In genomic region chr6:153401751-153402150, GRCh38 we compare ENCODE assay signal across 21 cellular contexts.
A peak's percentile ranks its signal among the peaks of the same experiment; 100 is the strongest.
DNase-seq lines count a peak whose midpoint lies in the region; ATAC-seq and TF ChIP-seq lines count a peak whose summit lies in the region.
"Had no signal": no experiment of that assay in that cellular context is flagged by ENCODE, and none has a peak within 500 bp of the region (broad histone marks: within the 10 kb centered on the region; RNA-seq: fewer than 3 reads in every experiment).

No MANE protein-coding gene starts in this region.

- no peaks in the 10 kb centered on the region for H3K4me1 ChIP-seq in Panc1 (ENCODE audit: control insufficient read depth, insufficient read depth, low read length)
- H3K4me1 ChIP-seq in mesenchymal stem cell (ENCODE audit: control insufficient read depth, insufficient read depth, low read depth, low read length), result no peaks in the 10 kb centered on the region
- H3K4me1 ChIP-seq: SJCRH30 had no signal

- H3K4me1 Mint-ChIP-seq in Calu3 (ENCODE audit: low read depth, unreplicated experiment), result no peaks in the 10 kb centered on the region
- H3K4me1 Mint-ChIP-seq in T-cell, result no peaks in the 10 kb centered on the region
- H3K4me1 Mint-ChIP-seq in activated T-cell treated with anti-CD3 and anti-CD28 coated beads, Interleukin-2, amount 50 U/mL, for 4 hours (ENCODE audit: low read depth), result no peaks in the 10 kb centered on the region
- H3K4me1 Mint-ChIP-seq: B cell had no signal

- no peak overlapping the region for H2BK15ac ChIP-seq in mesenchymal stem cell (ENCODE audit: low read depth, poor library complexity, severe bottlenecking)

- no peak overlapping the region for H3K18ac ChIP-seq in mesenchymal stem cell (ENCODE audit: low read depth in 1 of 2, low read length in 2 of 2)

- no peak overlapping the region for H4K8ac ChIP-seq in mesenchymal stem cell (ENCODE audit: low read length)

- H3K4me3 Mint-ChIP-seq in Calu3 (ENCODE audit: low read depth, unreplicated experiment) (no peak overlapping the region), T-cell (no peak overlapping the region)
- no peak overlapping the region for H3K4me3 Mint-ChIP-seq in activated T-cell treated with anti-CD3 and anti-CD28 coated beads, Interleukin-2, amount 50 U/mL, for 4 hours
- H3K4me3 Mint-ChIP-seq: B cell; CD8-positive, alpha-beta T cell had no signal

- 0 out of 2 replicates have a peak, but pooled peaks have one; percentile 60 for ATAC-seq in Panc1
- ATAC-seq in GM19351 (IDR thresholded peaks at IDR 0.05; ENCODE audit: unreplicated experiment), result no peak
- no peak for ATAC-seq in T-cell (replicated peaks in 1 of 4)
- ATAC-seq in activated T-cell treated with anti-CD3 and anti-CD28 coated beads, Interleukin-2, amount 50 U/mL, for 4 hours, result no peak
- ATAC-seq: CD8-positive, alpha-beta T cell; GM12878 had no signal

- H2AFZ ChIP-seq in mesenchymal stem cell (ENCODE audit: low read depth, low read length), result no peak overlapping the region

- CTCF ChIA-PET in Calu3 (lab: Charles Lee) (no interaction called here), Panc1 (lab: Charles Lee) (no interaction called here), T-cell (lab: Charles Lee) (no interaction called here)

- H3K36me3 Mint-ChIP-seq in Calu3 (ENCODE audit: insufficient read depth, unreplicated experiment) (no peaks in the 10 kb centered on the region), T-cell (no peaks in the 10 kb centered on the region)
- H3K36me3 Mint-ChIP-seq in activated T-cell treated with anti-CD3 and anti-CD28 coated beads, Interleukin-2, amount 50 U/mL, for 4 hours (ENCODE audit: insufficient read depth), result no peaks in the 10 kb centered on the region
- H3K36me3 Mint-ChIP-seq: CD8-positive, alpha-beta T cell had no signal

- H3K9me3 ChIP-seq in Panc1 (ENCODE audit: control insufficient read depth, insufficient read depth, low read depth, low read length) (no peaks in the 10 kb centered on the region), mesenchymal stem cell (ENCODE audit: control insufficient read depth, low read length) (peaks cover 5% of the 10 kb centered on the region)

- no peak overlapping the region for H3K4me2 ChIP-seq in mesenchymal stem cell (ENCODE audit: low read length, poor library complexity, severe bottlenecking)

- in situ Hi-C loops in Panc1 (cut with HindIII; ENCODE audit: low pct_unique_long_range_greater_than_20kb, low sequenced_read_pairs), result no loop called here

- H3K4ac ChIP-seq in mesenchymal stem cell (ENCODE audit: low read depth in 1 of 2, low read length in 2 of 2), result no peak overlapping the region

- POLR2A ChIA-PET in Panc1 (lab: Charles Lee) (no interaction called here), T-cell (lab: Charles Lee) (no interaction called here)

- H3K27me3 ChIP-seq in Panc1 (ENCODE audit: control insufficient read depth, insufficient read depth, low read length) (no peaks in the 10 kb centered on the region), mesenchymal stem cell (ENCODE audit: control insufficient read depth in 1 of 2, insufficient read depth in 1 of 2, low read length in 2 of 2) (no peaks in the 10 kb centered on the region)
- H3K27me3 ChIP-seq: SJCRH30 had no signal

- no peak overlapping the region for H3K27ac ChIP-seq in Panc1 (ENCODE audit: low read length)
- no peak overlapping the region for H3K27ac ChIP-seq in mesenchymal stem cell (ENCODE audit: low read length, poor library complexity, severe bottlenecking)
- H3K27ac ChIP-seq: C4-2B, SJCRH30 had no signal

- WGBS in mesenchymal stem cell, result 38% methylated on average over 1 of the region's 2 CpGs

- H4K91ac ChIP-seq in mesenchymal stem cell (ENCODE audit: low read length), result no peak overlapping the region

- H3K9ac ChIP-seq in mesenchymal stem cell (ENCODE audit: low read length), result no peak overlapping the region

- H3K4me3 ChIP-seq in Panc1 (ENCODE audit: low read depth in 2 of 2, low read length in 2 of 2), result no peak overlapping the region
- H3K4me3 ChIP-seq in mesenchymal stem cell (ENCODE audit: insufficient read depth in 1 of 2, low read depth in 1 of 2, low read length in 2 of 2), result no peak overlapping the region
- H3K4me3 ChIP-seq: GM12878, SJCRH30 had no signal

- TF ChIP-seq CTCF in Calu3 (IDR thresholded peaks at IDR 0.05; ENCODE audit: unreplicated experiment), result no peak
- TF ChIP-seq CTCF in Panc1 (IDR thresholded peaks at IDR 0.05), result no peak

- no peak overlapping the region for H3K27ac Mint-ChIP-seq in Calu3 (ENCODE audit: unreplicated experiment)
- H3K27ac Mint-ChIP-seq in T-cell, result no peak overlapping the region
- H3K27ac Mint-ChIP-seq: B cell; CD8-positive, alpha-beta T cell had no signal

- no peak overlapping the region for H2AK5ac ChIP-seq in mesenchymal stem cell (ENCODE audit: low read length, severe bottlenecking)

- intact Hi-C loops in Calu3 (cut with micrococcal nuclease; ENCODE audit: unreplicated experiment), result no loop called here
- intact Hi-C loops in Panc1 (cut with micrococcal nuclease; ENCODE audit: unreplicated experiment), result no loop called here

- peak; percentile 1 for DNase-seq in Calu3
- peak; percentile 75 for DNase-seq in DMS53 treated with DMSO at 0.1 percent for 48 hours (lab: John Stamatoyannopoulos, UW; ENCODE audit: unreplicated experiment)
- no peak for DNase-seq in Panc1 (ENCODE audit: low read depth, low spot score)
- peak; percentile 21 for DNase-seq in mesenchymal stem cell
- no peak for DNase-seq in T-cell
- DNase-seq in activated T-cell treated with anti-CD3 and anti-CD28 coated beads, Interleukin-2, amount 50 U/mL, for 4 hours, result no peak
- DNase-seq: CD8-positive, alpha-beta T cell; GDM1; GOT3; Karpas-422; NCI-H1092; NCI-H1436 treated with DMSO at 0.1 percent for 48 hours; NCI-H187 treated with DMSO at 0.1 percent for 48 hours; NCI-H446; NCI-H526 treated with DMSO at 0.1 percent for 48 hours; OCI-M1; SJCRH30 had no signal

- H2BK5ac ChIP-seq in mesenchymal stem cell (ENCODE audit: low read depth, low read length, poor library complexity, severe bottlenecking), result no peak overlapping the region

- H3K9me3 Mint-ChIP-seq in Calu3 (ENCODE audit: low read depth, unreplicated experiment) (peaks cover 2% of the 10 kb centered on the region), T-cell (peaks cover 0 to 7% (median 3%) of the 10 kb centered on the region in 3 donors)
- H3K9me3 Mint-ChIP-seq in activated T-cell treated with anti-CD3 and anti-CD28 coated beads, Interleukin-2, amount 50 U/mL, for 4 hours, result peaks cover 4% of the 10 kb centered on the region
- H3K9me3 Mint-ChIP-seq: CD8-positive, alpha-beta T cell had no signal

- no peak overlapping the region for H2BK12ac ChIP-seq in mesenchymal stem cell (ENCODE audit: low read length in 2 of 2)

- no TSS peak for BruUV-seq in Calu3 (replicated peaks; lab: Mats Ljungman, UMichigan)
- no TSS peak for BruUV-seq in Panc1 (replicated peaks; lab: Mats Ljungman, UMichigan)

- no peaks in the 10 kb centered on the region for H3K79me1 ChIP-seq in mesenchymal stem cell (replicated peaks; ENCODE audit: low read length, poor library complexity, severe bottlenecking)

- H3K36me3 ChIP-seq in Panc1 (ENCODE audit: control insufficient read depth, insufficient read depth, low read length) (no peaks in the 10 kb centered on the region), mesenchymal stem cell (ENCODE audit: control insufficient read depth in 1 of 2, insufficient read depth in 2 of 2, low read depth in 1 of 2, low read length in 2 of 2) (no peaks in the 10 kb centered on the region)
- H3K36me3 ChIP-seq: SJCRH30 had no signal

- no peak overlapping the region for H3K14ac ChIP-seq in mesenchymal stem cell (ENCODE audit: low read length in 2 of 2)

- H3K27me3 Mint-ChIP-seq in Calu3 (ENCODE audit: unreplicated experiment) (no peaks in the 10 kb centered on the region), T-cell (peaks cover 0 to 3% of the 10 kb centered on the region in 2 donors)
- H3K27me3 Mint-ChIP-seq in activated T-cell treated with anti-CD3 and anti-CD28 coated beads, Interleukin-2, amount 50 U/mL, for 4 hours (ENCODE audit: low read depth), result no peaks in the 10 kb centered on the region
- H3K27me3 Mint-ChIP-seq: B cell had no signal

- no peak overlapping the region for H3K23ac ChIP-seq in mesenchymal stem cell (ENCODE audit: low read length in 2 of 2)

- H2BK120ac ChIP-seq in mesenchymal stem cell (ENCODE audit: low read depth, low read length), result no peak overlapping the region

Comparison
In these comparisons a context has a peak if more than half of its experiments do, and no peak if none do; other contexts are left out.
1. DNase-seq: peak in Calu3 (single experiment), DMS53 treated with DMSO at 0.1 percent for 48 hours (single experiment) and mesenchymal stem cell (single experiment); none in Panc1 (single experiment), T-cell (0 of 34) and activated T-cell treated with anti-CD3 and anti-CD28 coated beads, Interleukin-2, amount 50 U/mL, for 4 hours (single experiment).